Comparison of ENCODE assay signal across 8 cellular contexts in genomic region chr18:42028232-42028832, GRCh38.
DNase-seq lines count a peak whose midpoint lies in the region; ATAC-seq, FAIRE-seq and TF ChIP-seq lines count a peak whose summit lies in the region.

No MANE protein-coding gene starts in this region.

- H3K36me3 ChIP-seq in kidney (ENCODE audit: control insufficient read depth in 1 of 2, insufficient read depth in 2 of 2, low read length in 2 of 2) (peaks cover 0 to under 1% of the 10 kb centered on the region in 2 donors), thoracic aorta (peaks cover 6% of the 10 kb centered on the region)

- H3K27ac ChIP-seq in kidney (ENCODE audit: low read depth in 2 of 2, low read length in 2 of 2): no peak overlapping the region
- no peak overlapping the region for H3K27ac ChIP-seq in thoracic aorta

- no peaks in the 10 kb centered on the region for H3K4me1 ChIP-seq in kidney (ENCODE audit: control insufficient read depth in 1 of 2, insufficient read depth in 1 of 2, low read depth in 1 of 2, low read length in 2 of 2)
- H3K4me1 ChIP-seq in thoracic aorta (ENCODE audit: control insufficient read depth in 1 of 2, low read depth in 2 of 2): peaks cover 0 to 3% of the 10 kb centered on the region in 2 donors

- peak; percentile 81 for FAIRE-seq in kidney (lab: Jason Lieb, UNC)

- H3K9me3 ChIP-seq in kidney (ENCODE audit: control insufficient read depth in 1 of 2, low read length in 2 of 2): no peaks in the 10 kb centered on the region
- no peaks in the 10 kb centered on the region for H3K9me3 ChIP-seq in thoracic aorta

- intact Hi-C loops in kidney (cut with DNase I): no loop called here

- H3K4me3 ChIP-seq in AG09309 (ENCODE audit: control insufficient read depth, low read depth, low read length): no peak overlapping the region
- no peak overlapping the region for H3K4me3 ChIP-seq in GM12864 (ENCODE audit: low read depth, low read length)
- H3K4me3 ChIP-seq in kidney (ENCODE audit: low read length in 2 of 2): no peak overlapping the region
- no peak overlapping the region for H3K4me3 ChIP-seq in thoracic aorta

- no peak overlapping the region for H3K9ac ChIP-seq in kidney (ENCODE audit: low read length in 2 of 2)

- DNase-seq in AG09309 (ENCODE audit: low read depth) (no peak), GM12864 (ENCODE audit: low read depth) (no peak), NOMO-1 treated with DMSO at 0.1 percent for 48 hours (lab: John Stamatoyannopoulos, UW; ENCODE audit: unreplicated experiment) (peak; percentile 27), astrocyte of the hippocampus (ENCODE audit: low read depth, low spot score) (peak; percentile 59), kidney (no peak), thoracic aorta (ENCODE audit: low spot score) (no peak), NCI-H187 treated with DMSO at 0.1 percent for 48 hours (lab: John Stamatoyannopoulos, UW) (no peak)

- H3K27me3 ChIP-seq in thoracic aorta (replicated peaks; ENCODE audit: insufficient read depth): no peaks in the 10 kb centered on the region

- ATAC-seq in thoracic aorta (ENCODE audit: insufficient number of reproducible peaks, low FRiP score, low read depth): no peak
- ATAC-seq in HG03175 (IDR thresholded peaks at IDR 0.05; ENCODE audit: unreplicated experiment): no peak

- peak; percentile 84 for TF ChIP-seq CTCF in AG09309 (IDR thresholded peaks at IDR 0.05; ENCODE audit: control insufficient read depth, insufficient read depth, low read depth, low read length, missing control alignments)
- peak; percentile 74 for TF ChIP-seq CTCF in GM12864 (IDR thresholded peaks at IDR 0.05; ENCODE audit: low read depth, low read length, missing control alignments)
- TF ChIP-seq CTCF in kidney (IDR thresholded peaks at IDR 0.05; ENCODE audit: borderline replicate concordance, extremely low read depth, insufficient read depth): peak; percentile 71
- TF ChIP-seq CTCF in thoracic aorta (IDR thresholded peaks at IDR 0.05): peak; percentile 63

Comparison
In these comparisons a context has a peak if more than half of its experiments do, and no peak if none do; other contexts are left out.
1. DNase-seq: peak in NOMO-1 treated with DMSO at 0.1 percent for 48 hours (single experiment) and astrocyte of the hippocampus (single experiment); none in AG09309 (single experiment), GM12864 (single experiment), kidney (single experiment), thoracic aorta (single experiment) and NCI-H187 treated with DMSO at 0.1 percent for 48 hours (single experiment).
2. Peak in every context shown above with its lines, with median percentiles within 50 percentile points of each other: CTCF ChIP-seq.